ENCODE assay signal across 19 cellular contexts in the genomic region with DNA sequence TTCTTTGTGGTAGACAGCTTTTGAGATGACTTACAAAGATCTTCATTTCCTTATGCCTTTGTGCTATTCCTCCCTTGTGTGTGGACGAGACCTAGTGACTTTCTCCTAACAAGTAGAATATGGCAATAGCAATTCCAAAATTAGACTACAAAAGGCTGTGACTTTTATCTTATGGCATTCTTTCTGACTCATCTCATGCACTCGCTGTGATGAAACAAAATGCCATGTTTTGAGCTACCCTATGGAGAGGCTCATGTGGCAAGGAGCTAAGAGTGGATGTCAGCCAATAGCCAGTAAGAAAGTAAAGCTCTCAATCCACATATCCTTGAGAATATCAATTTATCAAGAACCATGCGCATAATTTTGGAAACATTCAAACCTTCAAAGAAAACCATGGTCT.
DNase-seq lines count a peak whose midpoint lies in the region; ATAC-seq, FAIRE-seq and TF ChIP-seq lines count a peak whose summit lies in the region.
"Had no signal": no experiment of that assay in that cellular context is flagged by ENCODE, and none has a peak within 500 bp of the region (broad histone marks: within the 10 kb centered on the region; RNA-seq: fewer than 3 reads in every experiment).

No MANE protein-coding gene starts in this region.

- ATAC-seq in HG03565 (IDR thresholded peaks at IDR 0.05; ENCODE audit: unreplicated experiment): no peak
- ATAC-seq: HCT116, HepG2, PC-3 had no signal

- H3K27ac Mint-ChIP-seq in type B pancreatic cell: no peak overlapping the region

- no peaks in the 10 kb centered on the region for H3K36me3 Mint-ChIP-seq in type B pancreatic cell

- no peaks in the 10 kb centered on the region for H3K36me3 ChIP-seq in brain microvascular endothelial cell (replicated peaks)

- no peak for TF ChIP-seq CTCF in brain microvascular endothelial cell (IDR thresholded peaks at IDR 0.05; ENCODE audit: low read depth, low read length, missing control alignments)
- TF ChIP-seq CTCF in type B pancreatic cell (conservative IDR thresholded peaks at IDR 0.05): no peak

- H3K27ac ChIP-seq in brain microvascular endothelial cell: no peak overlapping the region

- no peak overlapping the region for H3K4me3 Mint-ChIP-seq in type B pancreatic cell

- in situ Hi-C loops in brain microvascular endothelial cell (cut with HindIII; ENCODE audit: low pct_ligation_motif_present, low sequenced_read_pairs): no loop called here

- no peaks in the 10 kb centered on the region for H3K9me3 Mint-ChIP-seq in type B pancreatic cell

- FAIRE-seq in H54 (lab: Jason Lieb, UNC): peak; percentile 99
- FAIRE-seq: HepG2 had no signal

- no peaks in the 10 kb centered on the region for H3K4me1 Mint-ChIP-seq in type B pancreatic cell (ENCODE audit: unreplicated experiment)

- no peaks in the 10 kb centered on the region for H3K27me3 Mint-ChIP-seq in type B pancreatic cell

- no peak overlapping the region for H3K4me3 ChIP-seq in brain microvascular endothelial cell (ENCODE audit: low read depth, low read length)

- TF ChIP-seq POLR2A in H54 (IDR thresholded peaks at IDR 0.05; ENCODE audit: low read depth, low read length): no peak

- DNase-seq in H54 (ENCODE audit: insufficient read length, low spot score) (no peak), RKO (ENCODE audit: low spot score) (peak; percentile 23), brain microvascular endothelial cell (peak; percentile 72), iris pigment epithelial cell (ENCODE audit: low read depth) (peak; percentile 80), NCI-H82 (lab: John Stamatoyannopoulos, UW) (no peak), type B pancreatic cell (ENCODE audit: extremely low spot score, unreplicated experiment) (no peak), NCI-H82 treated with DMSO at 0.1 percent for 48 hours (lab: John Stamatoyannopoulos, UW; ENCODE audit: unreplicated experiment) (no peak)
- DNase-seq: C1 segment of cervical spinal cord, DMS 273 treated with DMSO at 0.1 percent for 48 hours, GF-D8, KBM-7, MV-4-11, NCI-H1694 treated with DMSO at 0.1 percent for 48 hours, NCI-H510A treated with DMSO at 0.1 percent for 48 hours, PC-3, SW 1271 had no signal

- no peaks in the 10 kb centered on the region for H3K27me3 ChIP-seq in brain microvascular endothelial cell (replicated peaks)

Comparison
In these comparisons a context has a peak if more than half of its experiments do, and no peak if none do; other contexts are left out.
1. DNase-seq: peak in RKO (single experiment), brain microvascular endothelial cell (single experiment) and iris pigment epithelial cell (single experiment); none in H54 (single experiment), NCI-H82 (single experiment), type B pancreatic cell (single experiment) and NCI-H82 treated with DMSO at 0.1 percent for 48 hours (single experiment).